Comparison of ENCODE assay signal across 17 cellular contexts in the genomic region with DNA sequence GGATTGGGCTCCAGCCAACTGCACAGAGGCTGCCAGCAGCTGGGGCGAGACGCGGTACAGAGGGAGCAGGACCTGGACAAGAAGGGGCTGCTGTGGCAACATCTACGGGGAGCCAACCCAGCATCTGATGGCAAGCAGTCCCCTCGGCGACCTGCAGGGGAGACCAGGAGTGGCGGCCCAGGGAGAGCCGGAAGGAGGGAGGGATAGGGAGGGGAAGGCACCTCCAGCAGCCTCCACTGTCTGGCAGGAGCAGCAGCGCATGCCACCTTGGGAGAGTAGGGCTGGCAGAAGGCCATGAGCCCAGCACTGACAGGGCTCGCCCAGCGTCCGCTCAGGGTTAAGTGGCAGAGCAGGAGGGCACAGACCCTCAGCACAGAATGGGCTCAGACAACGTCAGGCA. TPM values are rescaled to one million over a fixed set of nuclear protein-coding genes. Genes with fewer than 3 reads are reported as not detected.
A peak's percentile ranks its signal among the peaks of the same experiment; 100 is the strongest.
DNase-seq lines count a peak whose midpoint lies in the region; ATAC-seq and TF ChIP-seq lines count a peak whose summit lies in the region.
"Had no signal": no experiment of that assay in that cellular context is flagged by ENCODE, and none has a peak within 500 bp of the region (broad histone marks: within the 10 kb centered on the region; RNA-seq: fewer than 3 reads in every experiment).

No MANE protein-coding gene starts in this region.

- peak; percentile 41 for TF ChIP-seq CTCF in HFFc6 (IDR thresholded peaks at IDR 0.05)
- TF ChIP-seq CTCF in ascending aorta (IDR thresholded peaks at IDR 0.05) = no peak
- TF ChIP-seq CTCF in MM.1S (IDR thresholded peaks at IDR 0.05; ENCODE audit: low read length) = no peak

- H3K36me3 ChIP-seq in mesendoderm (ENCODE audit: control insufficient read depth, insufficient read depth, low read length) (no peaks in the 10 kb centered on the region), ascending aorta (no peaks in the 10 kb centered on the region), MM.1S (replicated peaks; ENCODE audit: insufficient read depth, low read length) (no peaks in the 10 kb centered on the region)
- H3K36me3 ChIP-seq: gastrocnemius medialis, tibial nerve had no signal

- H3K9me3 Mint-ChIP-seq in HFFc6 = no peaks in the 10 kb centered on the region
- H3K9me3 Mint-ChIP-seq: activated T-helper 17 cell treated with anti-CD3 and anti-CD28 coated beads, Interleukin-2, amount 50 U/mL, for 72 hours had no signal

- H3K4me3 Mint-ChIP-seq in HFFc6 = no peak overlapping the region
- H3K4me3 Mint-ChIP-seq: activated T-helper 17 cell treated with anti-CD3 and anti-CD28 coated beads, Interleukin-2, amount 50 U/mL, for 72 hours had no signal

- H2AFZ ChIP-seq in MM.1S (ENCODE audit: low read length) = no peak overlapping the region
- H2AFZ ChIP-seq: GM23248, PC-9 had no signal

- DNase-seq in NCI-H1417 (lab: John Stamatoyannopoulos, UW) (peak in 2 of 3 experiments; percentile 50 to 76), NCI-H1417 treated with DMSO at 0.1 percent for 48 hours (lab: John Stamatoyannopoulos, UW) (no peak), HFFc6 (no peak), RPMI8226 (peak; percentile 71), mesendoderm (peak; percentile 52), ascending aorta (ENCODE audit: low spot score in 2 of 2) (no peak), MM.1S (no peak)
- DNase-seq: activated CD4-positive, alpha-beta T cell treated with anti-CD3 and anti-CD28 coated beads, Interleukin-2, amount 50 U/mL, for 1 hour; gastrocnemius medialis; GM23248; islet precursor cell; PC-9; psoas muscle; stimulated activated CD8-positive, alpha-beta memory T cell treated with anti-CD3 and anti-CD28 coated beads, Interleukin-4, amount 100 ng/mL, for 48 hours had no signal

- H3K4me3 ChIP-seq in mesendoderm (ENCODE audit: low read length) = no peak overlapping the region
- no peak overlapping the region for H3K4me3 ChIP-seq in ascending aorta
- no peak overlapping the region for H3K4me3 ChIP-seq in MM.1S (ENCODE audit: low read length)
- H3K4me3 ChIP-seq: gastrocnemius medialis, GM23248, PC-9, psoas muscle, tibial nerve had no signal

- no peak overlapping the region for H2BK5ac ChIP-seq in mesendoderm (ENCODE audit: low read length)

- no peak overlapping the region for H2AK5ac ChIP-seq in mesendoderm (ENCODE audit: low read length)

- no peak overlapping the region for H3K23ac ChIP-seq in mesendoderm (ENCODE audit: low read length)

- no peak overlapping the region for H4K8ac ChIP-seq in mesendoderm (ENCODE audit: low read depth, low read length)

- H3K9me2 ChIP-seq in MM.1S (replicated peaks; ENCODE audit: insufficient read depth, low read length) = no peaks in the 10 kb centered on the region

- H2BK120ac ChIP-seq in mesendoderm (ENCODE audit: low read depth, low read length) = no peak overlapping the region

- no peak for ATAC-seq in HG02884 (IDR thresholded peaks at IDR 0.05; ENCODE audit: unreplicated experiment)
- ATAC-seq: activated T-helper 17 cell treated with anti-CD3 and anti-CD28 coated beads, Interleukin-2, amount 50 U/mL, for 72 hours; gastrocnemius medialis; psoas muscle had no signal

- H4K20me1 ChIP-seq in MM.1S (ENCODE audit: insufficient read depth, low read length) = no peaks in the 10 kb centered on the region

- H3K27me3 ChIP-seq in mesendoderm (ENCODE audit: insufficient read depth, low read length, poor library complexity) (no peaks in the 10 kb centered on the region), ascending aorta (no peaks in the 10 kb centered on the region), MM.1S (replicated peaks; ENCODE audit: insufficient read depth, low read length) (peaks cover 93% of the 10 kb centered on the region)

- H3K56ac ChIP-seq in mesendoderm (ENCODE audit: low read length) = no peak overlapping the region

- H3K4ac ChIP-seq in mesendoderm (ENCODE audit: low read depth, low read length) = no peak overlapping the region

- no peak overlapping the region for H3K4me2 ChIP-seq in mesendoderm (ENCODE audit: low read length)
- no peak overlapping the region for H3K4me2 ChIP-seq in MM.1S (ENCODE audit: low read depth, low read length)
- H3K4me2 ChIP-seq: PC-9 had no signal

- H3K9ac ChIP-seq in mesendoderm (ENCODE audit: low read length) = no peak overlapping the region
- H3K9ac ChIP-seq in MM.1S (ENCODE audit: low read length) = no peak overlapping the region
- H3K9ac ChIP-seq: GM23248 had no signal

- intact Hi-C loops in ascending aorta (cut with DNase I) = no loop called here

- WGBS in mesendoderm (ENCODE audit: extremely low coverage, insufficient coverage, low lambda C conversion rate) = no CpG with 5 or more reads among the region's 13 CpGs

- no peaks in the 10 kb centered on the region for H3F3A ChIP-seq in MM.1S (ENCODE audit: insufficient read depth, low read length)

- H2BK15ac ChIP-seq in mesendoderm (replicated peaks; ENCODE audit: low read depth) = no peak overlapping the region

- H3K79me1 ChIP-seq in mesendoderm (ENCODE audit: low read length) = no peaks in the 10 kb centered on the region

- H3K9me3 ChIP-seq in ascending aorta = no peaks in the 10 kb centered on the region
- H3K9me3 ChIP-seq in MM.1S (replicated peaks; ENCODE audit: insufficient read depth, low read length) = no peaks in the 10 kb centered on the region
- H3K9me3 ChIP-seq: gastrocnemius medialis, psoas muscle, tibial nerve had no signal

- no peak overlapping the region for H3K27ac Mint-ChIP-seq in HFFc6
- H3K27ac Mint-ChIP-seq: activated T-helper 17 cell treated with anti-CD3 and anti-CD28 coated beads, Interleukin-2, amount 50 U/mL, for 72 hours had no signal

- no peak overlapping the region for H4K5ac ChIP-seq in mesendoderm (ENCODE audit: low read length)

- H3K79me2 ChIP-seq in mesendoderm (ENCODE audit: control insufficient read depth, insufficient read depth, low read length) = no peaks in the 10 kb centered on the region
- H3K79me2 ChIP-seq in MM.1S (ENCODE audit: low read length) = no peaks in the 10 kb centered on the region

- H3K27ac ChIP-seq in mesendoderm (ENCODE audit: low read depth, low read length) (no peak overlapping the region), ascending aorta (no peak overlapping the region), MM.1S (ENCODE audit: low read length) (no peak overlapping the region)
- H3K27ac ChIP-seq: gastrocnemius medialis, GM23248, PC-9, psoas muscle, tibial nerve had no signal

- H3K18ac ChIP-seq in mesendoderm (ENCODE audit: low read length) = no peak overlapping the region

- H3K27me3 Mint-ChIP-seq in HFFc6 (ENCODE audit: insufficient read depth) = peaks cover 63% of the 10 kb centered on the region

- H3K4me1 ChIP-seq in mesendoderm (ENCODE audit: control insufficient read depth, low read depth, low read length) (no peaks in the 10 kb centered on the region), ascending aorta (no peaks in the 10 kb centered on the region), MM.1S (ENCODE audit: low read length) (no peaks in the 10 kb centered on the region)
- H3K4me1 ChIP-seq: gastrocnemius medialis, psoas muscle, tibial nerve had no signal

- H3K4me1 Mint-ChIP-seq in HFFc6 (ENCODE audit: low read depth) = peaks cover 5% of the 10 kb centered on the region

- no peaks in the 10 kb centered on the region for H3K36me3 Mint-ChIP-seq in HFFc6 (ENCODE audit: low read depth)

RNA-seq across cellular contexts. Expression of a gene that starts 17.3 kb away (rescaled TPM):
- under 1 TPM in 4 of 6 experiments, not detected in 2; 0.05 to 0.36 (median 0.16) TPM for total RNA-seq in HFFc6 (2021; fragmentation: NEBNext Ultra II Directional; extraction: Animal tissue kit (Norgen Biotek cat#: 25700))
- 0.35 TPM for polyA plus RNA-seq in mesendoderm (2013, experiment 1 of 2)
- polyA plus RNA-seq in mesendoderm (2013, experiment 2 of 2) = 0.53 TPM
- total RNA-seq in ascending aorta = 4.0 TPM

RNA-seq across cellular contexts. Expression of a gene that starts 36.6 kb away (rescaled TPM):
- total RNA-seq in HFFc6 (2021; fragmentation: NEBNext Ultra II Directional; extraction: Animal tissue kit (Norgen Biotek cat#: 25700)) = 100 to 1,000 TPM; 233 to 341 (median 324) TPM
- 1,162 TPM for polyA plus RNA-seq in mesendoderm (2013, experiment 1 of 2)
- polyA plus RNA-seq in mesendoderm (2013, experiment 2 of 2) = 1,142 TPM
- total RNA-seq in ascending aorta = 88.8 TPM

RNA-seq across cellular contexts. Expression of a gene that starts 43.1 kb away (rescaled TPM):
- total RNA-seq in HFFc6 (2021; fragmentation: NEBNext Ultra II Directional; extraction: Animal tissue kit (Norgen Biotek cat#: 25700)) = 1 to 10 TPM; 2.0 to 5.2 (median 2.9) TPM
- 0.31 TPM for polyA plus RNA-seq in mesendoderm (2013, experiment 1 of 2)
- polyA plus RNA-seq in mesendoderm (2013, experiment 2 of 2) = 0.41 TPM
- total RNA-seq in ascending aorta = 81.1 TPM

Comparison
In these comparisons a context has a peak if more than half of its experiments do, and no peak if none do; other contexts are left out.
1. DNase-seq: peak in NCI-H1417 (2 of 3), RPMI8226 (single experiment) and mesendoderm (single experiment); none in NCI-H1417 treated with DMSO at 0.1 percent for 48 hours (single experiment), HFFc6 (single experiment), ascending aorta (0 of 2) and MM.1S (single experiment).
2. RNA of a gene that starts 43.1 kb away (total RNA-seq): 81.1 TPM in ascending aorta (single experiment); 2.0 to 5.2 TPM in HFFc6; every median in the first group is over 10 times any median in the second.